10 cellular contexts compared by ENCODE assay signal in the genomic region with DNA sequence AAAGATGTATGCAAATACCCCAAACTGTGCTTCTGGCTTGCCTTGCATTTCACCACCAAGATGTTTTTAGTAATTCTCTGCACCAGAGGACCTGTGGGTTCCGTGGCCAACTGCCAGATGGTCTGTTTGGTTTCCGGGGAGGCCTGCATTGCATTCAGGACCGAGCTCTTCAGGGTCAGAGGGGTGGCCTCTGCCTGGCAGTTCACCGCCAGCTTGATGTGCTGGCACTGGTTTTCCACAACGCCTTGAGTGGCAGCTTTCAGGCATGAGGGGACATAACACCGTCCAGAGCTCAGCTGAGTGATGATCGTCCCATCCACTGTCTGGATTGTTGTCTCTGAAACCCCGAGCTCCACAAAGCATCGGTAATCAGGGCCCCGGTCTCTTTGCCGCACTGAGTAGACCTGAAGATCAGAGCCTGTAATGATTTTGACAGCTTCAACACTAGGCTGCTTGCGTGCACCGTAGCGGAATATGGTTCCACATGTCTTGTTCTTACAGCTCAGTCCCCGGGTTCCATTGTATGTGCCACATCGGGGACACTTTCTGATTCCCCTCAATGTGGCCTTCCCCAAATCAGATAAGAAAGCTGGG. TPM values are rescaled to one million over a fixed set of nuclear protein-coding genes. Genes with fewer than 3 reads are reported as not detected.
DNase-seq lines count a peak whose midpoint lies in the region; ATAC-seq, FAIRE-seq and TF ChIP-seq lines count a peak whose summit lies in the region.
"Had no signal": no experiment of that assay in that cellular context is flagged by ENCODE, and none has a peak within 500 bp of the region (broad histone marks: within the 10 kb centered on the region; RNA-seq: fewer than 3 reads in every experiment).

No MANE protein-coding gene starts in this region.

- H3K4me1 Mint-ChIP-seq in immature natural killer cell: peaks cover 17 to 31% of the 10 kb centered on the region in 2 donors

- peak; percentile 47 for DNase-seq in GM12891 (ENCODE audit: insufficient read length, low spot score)
- peak; percentile 26 to 56 (median 53) for DNase-seq in immature natural killer cell
- DNase-seq in effector CD8-positive, alpha-beta T cell (lab: John Stamatoyannopoulos, UW): no peak
- DNase-seq in HuH-7.5 (ENCODE audit: low spot score): no peak
- no peak for DNase-seq in UCSD-AML1 (lab: John Stamatoyannopoulos, UW; ENCODE audit: unreplicated experiment)
- DNase-seq in foreskin keratinocyte: no peak
- DNase-seq: RPMI8226 had no signal

- H3K27me3 Mint-ChIP-seq in immature natural killer cell (ENCODE audit: low read depth in 3 of 3): no peaks in the 10 kb centered on the region

- peaks cover 0 to 13% (median 4%) of the 10 kb centered on the region in 3 donors for H3K36me3 Mint-ChIP-seq in immature natural killer cell

- H3K27me3 ChIP-seq in foreskin keratinocyte: no peaks in the 10 kb centered on the region

- no peak overlapping the region for H3K27ac ChIP-seq in foreskin keratinocyte
- H3K27ac ChIP-seq: C4-2B had no signal

- H3K4me1 ChIP-seq in foreskin keratinocyte: no peaks in the 10 kb centered on the region

- ATAC-seq in GM21515 (IDR thresholded peaks at IDR 0.05; ENCODE audit: unreplicated experiment) (peak; percentile 75), HG03342 (IDR thresholded peaks at IDR 0.05; ENCODE audit: unreplicated experiment) (peak; percentile 61), foreskin keratinocyte (no peak)

- H3K27ac Mint-ChIP-seq in immature natural killer cell: peak overlapping the region; percentile 89 to 93 (median 91)

- no peak for TF ChIP-seq CTCF in foreskin keratinocyte (conservative IDR thresholded peaks at IDR 0.05)

- H3K4me3 Mint-ChIP-seq in immature natural killer cell: peak overlapping the region; percentile 68 to 86 (median 75)

- FAIRE-seq in GM12891 (lab: Jason Lieb, UNC): peak; percentile 95

- TF ChIP-seq POLR2A in GM12891 (IDR thresholded peaks at IDR 0.05; ENCODE audit: low read depth, low read length): peak; percentile 56

- H3K9me3 Mint-ChIP-seq in immature natural killer cell: no peaks in the 10 kb centered on the region

TF ChIP-seq in GM12891, 5 proteins besides CTCF, POLR2A, EP300 and RAD21:
- no peak for TF ChIP-seq SPI1 (IDR thresholded peaks at IDR 0.05; ENCODE audit: low read depth, low read length)
- peak; percentile 66 for TF ChIP-seq POLR2AphosphoS5 (IDR thresholded peaks at IDR 0.05; ENCODE audit: low read depth, low read length)
- no peak for TF ChIP-seq TAF1 (IDR thresholded peaks at IDR 0.05; ENCODE audit: low read depth, low read length)
- no peak for TF ChIP-seq PAX5 (IDR thresholded peaks at IDR 0.05; ENCODE audit: insufficient read depth, low read length, severe bottlenecking)
- TF ChIP-seq POU2F2 (IDR thresholded peaks at IDR 0.05; ENCODE audit: low read depth, low read length): peak; percentile 93; the same call in 1 of the 2 replicates
TF ChIP-seq in GM12891: peak in this region for 2.

RNA-seq across cellular contexts. Expression of gene C2orf42, which starts 9.4 kb away (rescaled TPM):
- polyA plus RNA-seq in GM12891 (2012; ENCODE audit: low read depth, missing spikeins): 7.6 TPM
- polyA plus RNA-seq in immature natural killer cell (10 to 100 TPM; 12.8 to 36.8 (median 19.7) TPM), foreskin keratinocyte (4.6 and 4.8 TPM in 2 replicates)
- total RNA-seq in foreskin keratinocyte: 9.3 and 10.0 TPM in 2 replicates

Comparison
In these comparisons a context has a peak if more than half of its experiments do, and no peak if none do; other contexts are left out.
1. DNase-seq: peak in GM12891 (single experiment) and immature natural killer cell (3 of 3); none in effector CD8-positive, alpha-beta T cell (single experiment), HuH-7.5 (single experiment), UCSD-AML1 (single experiment) and foreskin keratinocyte (0 of 2).